ENCODE assay signal across 16 cellular contexts in the genomic region with DNA sequence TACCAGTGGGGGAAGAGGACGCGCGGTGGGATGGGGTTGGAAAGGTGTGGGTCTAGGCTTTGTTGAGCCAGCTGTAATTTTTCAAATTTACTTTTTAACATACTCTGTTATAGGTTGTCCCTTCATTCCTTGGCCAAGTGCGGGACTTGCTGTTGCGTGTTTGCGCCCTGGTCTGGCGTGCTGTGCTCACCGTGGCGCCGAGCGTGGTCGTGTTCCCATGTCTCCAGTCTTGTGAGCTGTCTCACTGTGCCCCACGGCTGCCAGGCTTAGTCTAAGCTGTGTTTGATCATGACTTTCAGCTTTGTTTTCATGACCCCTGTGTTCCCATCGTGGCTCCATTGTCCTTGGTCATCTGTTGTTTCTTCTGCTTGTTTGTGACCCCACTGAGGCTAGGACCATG. TPM values are rescaled to one million over a fixed set of nuclear protein-coding genes. Genes with fewer than 3 reads are reported as not detected.
A peak's percentile ranks its signal among the peaks of the same experiment; 100 is the strongest.
DNase-seq lines count a peak whose midpoint lies in the region; ATAC-seq lines count a peak whose summit lies in the region.
"Had no signal": no experiment of that assay in that cellular context is flagged by ENCODE, and none has a peak within 500 bp of the region (broad histone marks: within the 10 kb centered on the region; RNA-seq: fewer than 3 reads in every experiment).

No MANE protein-coding gene starts in this region.

- no peak overlapping the region for H3K4me3 ChIP-seq in CD8-positive, alpha-beta memory T cell (ENCODE audit: low read length)
- H3K4me3 ChIP-seq: A549 had no signal

- POLR2A ChIA-PET in CD8-positive, alpha-beta memory T cell (lab: Charles Lee): no interaction called here
- POLR2A ChIA-PET in naive thymus-derived CD8-positive, alpha-beta T cell (lab: Charles Lee): no interaction called here

- H3K4me1 ChIP-seq in CD8-positive, alpha-beta memory T cell (ENCODE audit: insufficient read depth, low read length): no peaks in the 10 kb centered on the region
- H3K4me1 ChIP-seq: A549 had no signal

- CTCF ChIA-PET in activated naive CD4-positive, alpha-beta T cell treated with anti-CD3 and anti-CD28 coated beads for 36 hours (lab: Charles Lee): interaction anchor here (0.7 to 1.0 kb wide), 2 partner anchors 48 to 245 kb away, joined by 3 to 4 read pairs; no protein-coding TSS in a partner anchor
- CTCF ChIA-PET in CD8-positive, alpha-beta memory T cell (lab: Charles Lee): no interaction called here

- H3K27ac ChIP-seq in CD8-positive, alpha-beta memory T cell (ENCODE audit: low read depth, low read length): no peak overlapping the region
- H3K27ac ChIP-seq: A549 had no signal

- H3K27me3 Mint-ChIP-seq in activated naive CD4-positive, alpha-beta T cell treated with anti-CD3 and anti-CD28 coated beads for 36 hours (ENCODE audit: low read depth): no peaks in the 10 kb centered on the region
- no peaks in the 10 kb centered on the region for H3K27me3 Mint-ChIP-seq in CD8-positive, alpha-beta memory T cell
- no peaks in the 10 kb centered on the region for H3K27me3 Mint-ChIP-seq in dendritic cell treated with granulocyte-macrophage colony-stimulating factor and Interleukin-4, amounts not matched to agents 40 ng/mL and 50 ng/mL, for 4 days
- no peaks in the 10 kb centered on the region for H3K27me3 Mint-ChIP-seq in naive thymus-derived CD8-positive, alpha-beta T cell

- H3K27me3 ChIP-seq in CD8-positive, alpha-beta memory T cell (ENCODE audit: insufficient read depth, low read length, poor library complexity, severe bottlenecking): no peaks in the 10 kb centered on the region

- H3K9me3 ChIP-seq in CD8-positive, alpha-beta memory T cell (ENCODE audit: low read length): no peaks in the 10 kb centered on the region
- H3K9me3 ChIP-seq: A549 had no signal

- H3K4me1 Mint-ChIP-seq in activated naive CD4-positive, alpha-beta T cell treated with anti-CD3 and anti-CD28 coated beads for 36 hours (ENCODE audit: low read depth): peaks cover 9% of the 10 kb centered on the region
- H3K4me1 Mint-ChIP-seq in CD8-positive, alpha-beta memory T cell: peaks cover 20 to 29% (median 26%) of the 10 kb centered on the region in 3 donors
- no peaks in the 10 kb centered on the region for H3K4me1 Mint-ChIP-seq in dendritic cell treated with granulocyte-macrophage colony-stimulating factor and Interleukin-4, amounts not matched to agents 40 ng/mL and 50 ng/mL, for 4 days (ENCODE audit: low read depth)
- H3K4me1 Mint-ChIP-seq in naive thymus-derived CD8-positive, alpha-beta T cell: peaks cover 6 to 19% (median 9%) of the 10 kb centered on the region in 4 donors

- no peak overlapping the region for H3K4me3 Mint-ChIP-seq in activated naive CD4-positive, alpha-beta T cell treated with anti-CD3 and anti-CD28 coated beads for 36 hours
- H3K4me3 Mint-ChIP-seq in CD8-positive, alpha-beta memory T cell: no peak overlapping the region
- no peak overlapping the region for H3K4me3 Mint-ChIP-seq in dendritic cell treated with granulocyte-macrophage colony-stimulating factor and Interleukin-4, amounts not matched to agents 40 ng/mL and 50 ng/mL, for 4 days
- no peak overlapping the region for H3K4me3 Mint-ChIP-seq in naive thymus-derived CD8-positive, alpha-beta T cell

- peaks cover 40% of the 10 kb centered on the region for H3K36me3 Mint-ChIP-seq in activated naive CD4-positive, alpha-beta T cell treated with anti-CD3 and anti-CD28 coated beads for 36 hours (ENCODE audit: low read depth)
- peaks cover 7 to 75% (median 27%) of the 10 kb centered on the region in 3 donors for H3K36me3 Mint-ChIP-seq in CD8-positive, alpha-beta memory T cell
- peaks cover 96% of the 10 kb centered on the region for H3K36me3 Mint-ChIP-seq in dendritic cell treated with granulocyte-macrophage colony-stimulating factor and Interleukin-4, amounts not matched to agents 40 ng/mL and 50 ng/mL, for 4 days (ENCODE audit: low read depth)
- H3K36me3 Mint-ChIP-seq in naive thymus-derived CD8-positive, alpha-beta T cell: peaks cover 4 to 86% (median 7%) of the 10 kb centered on the region in 3 donors

- intact Hi-C loops in activated naive CD4-positive, alpha-beta T cell treated with anti-CD3 and anti-CD28 coated beads for 36 hours (cut with micrococcal nuclease): no loop called here
- intact Hi-C loops in dendritic cell treated with granulocyte-macrophage colony-stimulating factor and Interleukin-4, amounts not matched to agents 40 ng/mL and 50 ng/mL, for 4 days (cut with micrococcal nuclease): no loop called here

- H3K36me3 ChIP-seq in CD8-positive, alpha-beta memory T cell (ENCODE audit: insufficient read depth, low read length): peaks cover 32% of the 10 kb centered on the region

- no peak for DNase-seq in activated naive CD4-positive, alpha-beta T cell treated with anti-CD3 and anti-CD28 coated beads for 36 hours
- no peak for DNase-seq in activated naive CD4-positive, alpha-beta T cell treated with Interleukin-2 at 50 U/mL for 16 hours
- no peak for DNase-seq in CD8-positive, alpha-beta memory T cell
- DNase-seq in naive thymus-derived CD8-positive, alpha-beta T cell: no peak
- no peak for DNase-seq in midbrain (lab: John Stamatoyannopoulos, UW)
- DNase-seq in DMS 273 treated with DMSO at 0.1 percent for 48 hours (lab: John Stamatoyannopoulos, UW): no peak
- DNase-seq: C1 segment of cervical spinal cord, COR-L47, DMS153, Kasumi-1, NCI-H187, NCI-H526 treated with DMSO at 0.1 percent for 48 hours, Right ventricle myocardium superior had no signal

- ATAC-seq in naive thymus-derived CD8-positive, alpha-beta T cell: no peak
- no peak for ATAC-seq in HG02759 (IDR thresholded peaks at IDR 0.05; ENCODE audit: unreplicated experiment)
- ATAC-seq: A549 had no signal

- H3K27ac Mint-ChIP-seq in activated naive CD4-positive, alpha-beta T cell treated with anti-CD3 and anti-CD28 coated beads for 36 hours: peak overlapping the region; percentile 8
- H3K27ac Mint-ChIP-seq in CD8-positive, alpha-beta memory T cell: peak overlapping the region in 5 of 8 donors; percentile 42 to 81 (median 46)
- H3K27ac Mint-ChIP-seq in dendritic cell treated with granulocyte-macrophage colony-stimulating factor and Interleukin-4, amounts not matched to agents 40 ng/mL and 50 ng/mL, for 4 days: peak overlapping the region; percentile 17
- H3K27ac Mint-ChIP-seq in naive thymus-derived CD8-positive, alpha-beta T cell: peak overlapping the region in 7 of 10 donors; percentile 34 to 81 (median 63)

- H3K9me3 Mint-ChIP-seq in activated naive CD4-positive, alpha-beta T cell treated with anti-CD3 and anti-CD28 coated beads for 36 hours: no peaks in the 10 kb centered on the region
- no peaks in the 10 kb centered on the region for H3K9me3 Mint-ChIP-seq in CD8-positive, alpha-beta memory T cell
- no peaks in the 10 kb centered on the region for H3K9me3 Mint-ChIP-seq in dendritic cell treated with granulocyte-macrophage colony-stimulating factor and Interleukin-4, amounts not matched to agents 40 ng/mL and 50 ng/mL, for 4 days
- no peaks in the 10 kb centered on the region for H3K9me3 Mint-ChIP-seq in naive thymus-derived CD8-positive, alpha-beta T cell

RNA-seq across cellular contexts. Expression of a gene that starts 26.0 kb away (rescaled TPM):
- total RNA-seq in activated naive CD4-positive, alpha-beta T cell treated with anti-CD3 and anti-CD28 coated beads for 36 hours: 10 to 100 TPM; 37.1 to 38.6 TPM
- 10 to 100 TPM; 50.0 to 54.7 TPM for total RNA-seq in CD8-positive, alpha-beta memory T cell
- polyA plus RNA-seq in CD8-positive, alpha-beta memory T cell: 45.1 TPM
- total RNA-seq in naive thymus-derived CD8-positive, alpha-beta T cell: 100 to 1,000 TPM in 1 of 2 experiments, 10 to 100 TPM in 1; 97.3 to 107 TPM
- 10 to 100 TPM; 17.7 to 33.1 (median 22.8) TPM for polyA plus RNA-seq in naive thymus-derived CD8-positive, alpha-beta T cell

Comparison
In these comparisons a context has a peak if more than half of its experiments do, and no peak if none do; other contexts are left out.
1. H3K27ac Mint-ChIP-seq: peak in every context shown above with its lines; median percentile 63 in naive thymus-derived CD8-positive, alpha-beta T cell; 46 in CD8-positive, alpha-beta memory T cell; 17 in dendritic cell treated with granulocyte-macrophage colony-stimulating factor and Interleukin-4, amounts not matched to agents 40 ng/mL and 50 ng/mL, for 4 days; 8 in activated naive CD4-positive, alpha-beta T cell treated with anti-CD3 and anti-CD28 coated beads for 36 hours.